In the genomic region with DNA sequence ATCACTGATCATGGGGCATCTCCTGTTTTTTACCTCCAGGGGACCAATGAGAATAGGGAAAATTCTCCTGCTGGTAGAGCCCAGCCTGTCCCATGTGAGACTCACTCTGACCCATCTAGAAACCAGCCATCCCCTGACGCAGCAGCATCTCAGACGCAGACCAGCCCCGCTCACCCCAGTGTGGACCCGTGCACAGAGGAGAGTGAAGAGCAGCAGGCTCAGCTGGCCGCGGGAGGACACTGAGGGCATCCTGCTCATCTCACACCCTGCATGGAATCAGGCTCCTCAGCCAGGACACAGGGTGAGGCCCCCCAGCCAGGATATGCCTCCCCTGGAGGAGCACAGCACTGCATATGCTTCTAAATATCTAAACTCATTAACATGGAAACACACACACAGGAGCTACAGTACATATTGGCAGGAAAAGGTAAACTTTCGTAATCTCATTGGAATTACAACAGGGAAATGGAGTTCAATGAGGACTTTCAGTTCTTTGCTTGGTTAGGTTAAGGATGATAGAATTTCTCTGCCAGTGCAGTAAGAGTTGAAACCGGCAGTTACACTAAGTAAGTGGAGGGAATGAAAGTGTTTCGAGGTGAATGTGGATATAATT, we compare ENCODE assay signal across 17 cellular contexts. TPM values are rescaled to one million over a fixed set of nuclear protein-coding genes. Genes with fewer than 3 reads are reported as not detected.
DNase-seq lines count a peak whose midpoint lies in the region; ATAC-seq and TF ChIP-seq lines count a peak whose summit lies in the region.
"Had no signal": no experiment of that assay in that cellular context is flagged by ENCODE, and none has a peak within 500 bp of the region (broad histone marks: within the 10 kb centered on the region; RNA-seq: fewer than 3 reads in every experiment).

No MANE protein-coding gene starts in this region.

- H3K4me1 Mint-ChIP-seq in stimulated activated naive CD8-positive, alpha-beta T cell treated with anti-CD3 and anti-CD28 coated beads, Interleukin-15, Interleukin-2, amounts not matched to agents 100 ng/mL and 50 ng/mL, for 24 hours (ENCODE audit: low read depth) = peaks cover 15% of the 10 kb centered on the region
- H3K4me1 Mint-ChIP-seq in stimulated activated naive CD8-positive, alpha-beta T cell treated with anti-CD3 and anti-CD28 coated beads, Interleukin-15, amount 100 ng/mL, for 72 hours = peaks cover 35% of the 10 kb centered on the region
- H3K4me1 Mint-ChIP-seq in naive thymus-derived CD8-positive, alpha-beta T cell = peaks cover 4 to 22% (median 13%) of the 10 kb centered on the region in 4 donors
- H3K4me1 Mint-ChIP-seq in CD14-positive monocyte = no peaks in the 10 kb centered on the region
- H3K4me1 Mint-ChIP-seq: nephron had no signal

- ATAC-seq in stimulated activated naive CD8-positive, alpha-beta T cell treated with anti-CD3 and anti-CD28 coated beads, Interleukin-15, amount 100 ng/mL, for 72 hours = no peak
- no peak for ATAC-seq in naive thymus-derived CD8-positive, alpha-beta T cell
- ATAC-seq: GM12878; stimulated activated naive CD8-positive, alpha-beta T cell treated with anti-CD3 and anti-CD28 coated beads, Interleukin-15, Interleukin-2, amounts not matched to agents 100 U/mL and 50 U/mL, for 24 hours had no signal

- H3K27ac ChIP-seq in esophagus squamous epithelium (peak overlapping the region in 3 of 4 donors; percentile 11 to 13 (median 11)), adrenal gland (no peak overlapping the region)

- H3K9me3 ChIP-seq in esophagus squamous epithelium (no peaks in the 10 kb centered on the region), adrenal gland (replicated peaks in 1 of 3) (no peaks in the 10 kb centered on the region)

- TF ChIP-seq CTCF in esophagus squamous epithelium (IDR thresholded peaks at IDR 0.05) (no peak), adrenal gland (IDR thresholded peaks at IDR 0.05) (no peak), CD14-positive monocyte (IDR thresholded peaks at IDR 0.05) (no peak)

- H3K36me3 ChIP-seq in esophagus squamous epithelium (peaks cover 0 to 78% (median 5%) of the 10 kb centered on the region in 3 donors), adrenal gland (replicated peaks in 1 of 2) (peaks cover 0 to 8% of the 10 kb centered on the region in 2 donors)

- intact Hi-C loops in esophagus squamous epithelium (cut with DNase I) = no loop called here
- intact Hi-C loops in adrenal gland (cut with DNase I) = no loop called here
- intact Hi-C loops in CD14-positive monocyte (cut with micrococcal nuclease) = no loop called here

- H3K27me3 Mint-ChIP-seq in stimulated activated naive CD8-positive, alpha-beta T cell treated with anti-CD3 and anti-CD28 coated beads, Interleukin-15, Interleukin-2, amounts not matched to agents 100 ng/mL and 50 ng/mL, for 24 hours = no peaks in the 10 kb centered on the region
- H3K27me3 Mint-ChIP-seq in stimulated activated naive CD8-positive, alpha-beta T cell treated with anti-CD3 and anti-CD28 coated beads, Interleukin-15, amount 100 ng/mL, for 72 hours = no peaks in the 10 kb centered on the region
- H3K27me3 Mint-ChIP-seq in naive thymus-derived CD8-positive, alpha-beta T cell = no peaks in the 10 kb centered on the region
- H3K27me3 Mint-ChIP-seq in CD14-positive monocyte (ENCODE audit: low read depth in 3 of 3) = no peaks in the 10 kb centered on the region

- H3K4me1 ChIP-seq in esophagus squamous epithelium (peaks cover 0 to 23% (median 0%) of the 10 kb centered on the region in 3 donors), adrenal gland (replicated peaks in 1 of 2) (peaks cover 12 to 14% of the 10 kb centered on the region in 2 donors)

- peaks cover 67% of the 10 kb centered on the region for H3K36me3 Mint-ChIP-seq in stimulated activated naive CD8-positive, alpha-beta T cell treated with anti-CD3 and anti-CD28 coated beads, Interleukin-15, Interleukin-2, amounts not matched to agents 100 ng/mL and 50 ng/mL, for 24 hours (ENCODE audit: low read depth)
- H3K36me3 Mint-ChIP-seq in naive thymus-derived CD8-positive, alpha-beta T cell = peaks cover 11 to 73% (median 25%) of the 10 kb centered on the region in 3 donors
- H3K36me3 Mint-ChIP-seq in CD14-positive monocyte = peaks cover 55 to 58% of the 10 kb centered on the region in 2 donors

- H3K27ac Mint-ChIP-seq in stimulated activated naive CD8-positive, alpha-beta T cell treated with anti-CD3 and anti-CD28 coated beads, Interleukin-15, Interleukin-2, amounts not matched to agents 100 ng/mL and 50 ng/mL, for 24 hours = peak overlapping the region; percentile 50
- peak overlapping the region in 1 of 2 donors; percentile 38 for H3K27ac Mint-ChIP-seq in stimulated activated naive CD8-positive, alpha-beta T cell treated with anti-CD3 and anti-CD28 coated beads, Interleukin-15, amount 100 ng/mL, for 72 hours
- peak overlapping the region in 6 of 10 donors; percentile 27 to 71 (median 46) for H3K27ac Mint-ChIP-seq in naive thymus-derived CD8-positive, alpha-beta T cell
- H3K27ac Mint-ChIP-seq in CD14-positive monocyte = peak overlapping the region in 2 of 7 donors; percentile 3 to 59
- H3K27ac Mint-ChIP-seq: nephron had no signal

- TF ChIP-seq POLR2A in esophagus squamous epithelium (IDR thresholded peaks at IDR 0.05) (no peak), adrenal gland (IDR thresholded peaks at IDR 0.05) (no peak)

- H3K4me3 Mint-ChIP-seq in stimulated activated naive CD8-positive, alpha-beta T cell treated with anti-CD3 and anti-CD28 coated beads, Interleukin-15, Interleukin-2, amounts not matched to agents 100 ng/mL and 50 ng/mL, for 24 hours = no peak overlapping the region
- H3K4me3 Mint-ChIP-seq in stimulated activated naive CD8-positive, alpha-beta T cell treated with anti-CD3 and anti-CD28 coated beads, Interleukin-15, amount 100 ng/mL, for 72 hours = no peak overlapping the region
- no peak overlapping the region for H3K4me3 Mint-ChIP-seq in naive thymus-derived CD8-positive, alpha-beta T cell
- no peak overlapping the region for H3K4me3 Mint-ChIP-seq in CD14-positive monocyte
- H3K4me3 Mint-ChIP-seq: nephron had no signal

- H3K4me3 ChIP-seq in esophagus squamous epithelium = no peak overlapping the region
- no peak overlapping the region for H3K4me3 ChIP-seq in adrenal gland
- H3K4me3 ChIP-seq: GM12878, lung had no signal

- no peaks in the 10 kb centered on the region for H3K9me3 Mint-ChIP-seq in stimulated activated naive CD8-positive, alpha-beta T cell treated with anti-CD3 and anti-CD28 coated beads, Interleukin-15, Interleukin-2, amounts not matched to agents 100 ng/mL and 50 ng/mL, for 24 hours
- H3K9me3 Mint-ChIP-seq in stimulated activated naive CD8-positive, alpha-beta T cell treated with anti-CD3 and anti-CD28 coated beads, Interleukin-15, amount 100 ng/mL, for 72 hours = peaks cover 0 to 5% of the 10 kb centered on the region in 2 donors
- no peaks in the 10 kb centered on the region for H3K9me3 Mint-ChIP-seq in naive thymus-derived CD8-positive, alpha-beta T cell
- peaks cover 0 to 3% (median 0%) of the 10 kb centered on the region in 7 donors for H3K9me3 Mint-ChIP-seq in CD14-positive monocyte

- POLR2A ChIA-PET in naive thymus-derived CD8-positive, alpha-beta T cell (lab: Charles Lee) = no interaction called here

- H3K27me3 ChIP-seq in esophagus squamous epithelium (no peaks in the 10 kb centered on the region), adrenal gland (no peaks in the 10 kb centered on the region)

- 86 to 89% methylated on average over 3 to 4 of the region's 9 CpGs for WGBS in esophagus squamous epithelium, 2 donors
- WGBS in adrenal gland, 4 donors = 87 to 92% (median 89%) methylated on average over 9 of the region's 9 CpGs

- DNase-seq in stimulated activated naive CD8-positive, alpha-beta T cell treated with anti-CD3 and anti-CD28 coated beads, Interleukin-15, amount 100 ng/mL, for 72 hours = no peak
- DNase-seq in esophagus squamous epithelium (lab: John Stamatoyannopoulos, UW) = no peak
- no peak for DNase-seq in naive thymus-derived CD8-positive, alpha-beta T cell
- DNase-seq in NCI-H1105 treated with DMSO at 0.1 percent for 48 hours (lab: John Stamatoyannopoulos, UW) = no peak
- no peak for DNase-seq in adrenal gland
- no peak for DNase-seq in CD14-positive monocyte (ENCODE audit: low spot score)
- DNase-seq in NCI-H524 treated with DMSO at 0.1 percent for 48 hours (lab: John Stamatoyannopoulos, UW) = no peak
- DNase-seq: GOT3; NCI-H1436; NCI-H226; stimulated activated CD4-positive, alpha-beta T cell treated with anti-CD3 and anti-CD28 coated beads, Interleukin-12 subunit alpha, Interleukin-12 subunit beta, amount 100 ng/mL, for 4 hours; stimulated activated naive CD8-positive, alpha-beta T cell treated with anti-CD3 and anti-CD28 coated beads, Interleukin-15, Interleukin-2, amounts not matched to agents 100 U/mL and 50 U/mL, for 24 hours; T-helper 1 cell had no signal

RNA-seq across cellular contexts. Expression of a gene that starts 34.4 kb away (rescaled TPM):
- total RNA-seq in esophagus squamous epithelium (1 to 10 TPM; 1.0 to 2.7 (median 2.0) TPM), adrenal gland (1 to 10 TPM; 2.5 to 7.1 (median 5.1) TPM)
- total RNA-seq in naive thymus-derived CD8-positive, alpha-beta T cell = 10 to 100 TPM; 23.4 TPM
- polyA plus RNA-seq in naive thymus-derived CD8-positive, alpha-beta T cell = 10 to 100 TPM; 10.0 to 13.4 (median 12.1) TPM
- polyA plus RNA-seq in adrenal gland (1 to 10 TPM in 1 of 3 donors, under 1 TPM in 2; 0.61 to 2.7 (median 0.72) TPM), CD14-positive monocyte (1 to 10 TPM; 1.5 to 2.5 TPM)

Comparison
In these comparisons a context has a peak if more than half of its experiments do, and no peak if none do; other contexts are left out.
1. H3K27ac ChIP-seq: peak in esophagus squamous epithelium (3 of 4); none in adrenal gland (0 of 5).